Comparison of ENCODE assay signal across 28 cellular contexts in the genomic region with DNA sequence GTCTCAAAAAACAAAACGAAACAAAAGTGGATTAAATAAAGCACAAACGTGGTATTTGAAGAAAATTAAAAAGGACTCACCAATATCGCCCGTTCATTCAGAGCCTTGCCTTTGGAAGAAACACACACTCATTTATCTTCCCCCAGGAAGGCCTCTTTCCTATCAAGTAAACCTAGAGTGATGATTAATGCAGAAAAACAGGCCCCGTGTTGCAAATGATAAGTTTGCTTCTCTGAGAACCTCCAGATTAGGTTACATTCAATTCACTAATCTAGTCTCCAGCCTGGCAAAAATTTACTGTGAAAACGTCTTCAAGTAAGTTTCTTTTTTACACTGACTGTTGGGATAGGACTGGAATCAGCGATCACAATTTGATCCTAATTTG.
A peak's percentile ranks its signal among the peaks of the same experiment; 100 is the strongest.
DNase-seq lines count a peak whose midpoint lies in the region; ATAC-seq and TF ChIP-seq lines count a peak whose summit lies in the region.
"Had no signal": no experiment of that assay in that cellular context is flagged by ENCODE, and none has a peak within 500 bp of the region (broad histone marks: within the 10 kb centered on the region; RNA-seq: fewer than 3 reads in every experiment).

No MANE protein-coding gene starts in this region.

- DNase-seq in GM23248 = no peak
- no peak for DNase-seq in PC-3
- DNase-seq in choroid plexus epithelial cell (ENCODE audit: low read depth) = peak; percentile 41
- no peak for DNase-seq in trophoblast cell
- no peak for DNase-seq in esophagus muscularis mucosa (ENCODE audit: extremely low spot score)
- DNase-seq in NCI-H774 (lab: John Stamatoyannopoulos, UW) = no peak
- DNase-seq: C1 segment of cervical spinal cord, foreskin keratinocyte, NCI-H1105, NCI-H2029 treated with DMSO at 0.1 percent for 48 hours, NCI-H345, SJCRH30, small intestine, substantia nigra had no signal

- no TSS peak for BruUV-seq in PC-3 (replicated peaks; lab: Mats Ljungman, UMichigan)

- 0 out of 2 replicates have a peak overlapping the region, but pooled peaks have one; percentile 27 for H2AFZ ChIP-seq in GM23248
- H2AFZ ChIP-seq in PC-3 (ENCODE audit: low read length) = peak overlapping the region; percentile 8; the same call in 1 of the 2 replicates
- H2AFZ ChIP-seq in trophoblast cell (ENCODE audit: insufficient read depth, low read length, poor library complexity) = no peak overlapping the region

- H3K27ac ChIP-seq in GM23248 (no peak overlapping the region), PC-3 (ENCODE audit: low read length) (no peak overlapping the region), trophoblast cell (ENCODE audit: low read depth, low read length) (no peak overlapping the region), esophagus muscularis mucosa (replicated peaks in 1 of 4) (no peak overlapping the region)
- H3K27ac ChIP-seq: epithelial cell of prostate, foreskin keratinocyte, HL-60, neutrophil, SJCRH30, VCaP had no signal

- no peak overlapping the region for H3K23ac ChIP-seq in trophoblast cell (ENCODE audit: low read length)

- peaks cover 22% of the 10 kb centered on the region for H3K79me1 ChIP-seq in trophoblast cell (ENCODE audit: low read length)

- no peaks in the 10 kb centered on the region for H3K9me3 Mint-ChIP-seq in activated T-helper 17 cell treated with anti-CD3 and anti-CD28 coated beads, Interleukin-2, amount 50 U/mL, for 72 hours
- H3K9me3 Mint-ChIP-seq: activated CD4-positive, alpha-beta T cell treated with anti-CD3 and anti-CD28 coated beads, Interleukin-2, amount 10 ng/mL, durations not matched to agents 24 days and 14 days; memory B cell had no signal

- H4K12ac ChIP-seq in trophoblast cell (ENCODE audit: low read depth, low read length) = no peak overlapping the region

- no peak overlapping the region for H3K4me3 ChIP-seq in GM23248
- no peak overlapping the region for H3K4me3 ChIP-seq in PC-3 (ENCODE audit: low read length)
- no peak overlapping the region for H3K4me3 ChIP-seq in choroid plexus epithelial cell (ENCODE audit: low read depth, low read length)
- no peak overlapping the region for H3K4me3 ChIP-seq in trophoblast cell (ENCODE audit: low read depth, low read length)
- H3K4me3 ChIP-seq in esophagus muscularis mucosa = no peak overlapping the region
- H3K4me3 ChIP-seq: GM12878, HAP-1, SJCRH30 had no signal

- TF ChIP-seq CTCF in PC-3 (conservative IDR thresholded peaks at IDR 0.05; ENCODE audit: low read depth, low read length) (no peak), choroid plexus epithelial cell (conservative IDR thresholded peaks at IDR 0.05; ENCODE audit: low read depth, low read length) (no peak), esophagus muscularis mucosa (IDR thresholded peaks at IDR 0.05) (no peak)

- no peaks in the 10 kb centered on the region for H3K36me3 Mint-ChIP-seq in activated T-helper 17 cell treated with anti-CD3 and anti-CD28 coated beads, Interleukin-2, amount 50 U/mL, for 72 hours (ENCODE audit: low read depth)
- H3K36me3 Mint-ChIP-seq: memory B cell had no signal

- H2AK5ac ChIP-seq in trophoblast cell (ENCODE audit: low read length) = peak overlapping the region; percentile 99

- H3K9me3 ChIP-seq in GM23248 (ENCODE audit: low read depth) = peaks cover 4% of the 10 kb centered on the region
- H3K9me3 ChIP-seq in PC-3 (ENCODE audit: low read length) = no peaks in the 10 kb centered on the region
- no peaks in the 10 kb centered on the region for H3K9me3 ChIP-seq in trophoblast cell (ENCODE audit: insufficient read depth, low read depth, low read length)
- no peaks in the 10 kb centered on the region for H3K9me3 ChIP-seq in esophagus muscularis mucosa
- H3K9me3 ChIP-seq: HAP-1, neutrophil had no signal

- in situ Hi-C loops in GM23248 (cut with MboI) = loop anchor here (10.0 to 25.0 kb wide), 2 partner anchors 308 to 450 kb away; no protein-coding TSS in a partner anchor

- WGBS in GM23248 (ENCODE audit: low coverage in 1 of 2, low lambda C conversion rate in 2 of 2, missing lambda C conversion rate in 2 of 2), 2 experiments = 74 to 77% methylated on average over 7 of the region's 7 CpGs
- no CpG with 5 or more reads among the region's 7 CpGs for WGBS in trophoblast cell (ENCODE audit: extremely low coverage, insufficient coverage, insufficient read length)
- 70% methylated on average over 7 of the region's 7 CpGs for WGBS in esophagus muscularis mucosa

- intact Hi-C loops in PC-3 (cut with micrococcal nuclease) (loop anchor here (5.0 to 10.0 kb wide), 3 partner anchors 140 to 333 kb away; no protein-coding TSS in a partner anchor), esophagus muscularis mucosa (cut with DNase I) (loop anchor here (5.0 to 10.0 kb wide), 3 partner anchors 78 to 1110 kb away; a partner anchor contains a TSS)

- peak overlapping the region; percentile 83 for H4K91ac ChIP-seq in trophoblast cell (ENCODE audit: low read depth, low read length)

- H3K4me3 Mint-ChIP-seq in activated T-helper 17 cell treated with anti-CD3 and anti-CD28 coated beads, Interleukin-2, amount 50 U/mL, for 72 hours = no peak overlapping the region
- H3K4me3 Mint-ChIP-seq: activated CD4-positive, alpha-beta T cell treated with anti-CD3 and anti-CD28 coated beads, Interleukin-2, amount 10 ng/mL, durations not matched to agents 24 days and 14 days; activated T-helper 1 cell treated with anti-CD3 and anti-CD28 coated beads, Interleukin-12 subunit alpha, Interleukin-12 subunit beta, Interleukin-2, Interleukin-4 antibody, amounts not matched to agents 30 ng/mL and 10 ng/mL and 1 ng/mL, durations not matched to agents 14 hours and 24 hours and 36 hours; memory B cell had no signal

- H3K4me2 ChIP-seq in GM23248 (ENCODE audit: unreplicated experiment) = no peak overlapping the region
- no peak overlapping the region for H3K4me2 ChIP-seq in PC-3 (ENCODE audit: low read length)
- H3K4me2 ChIP-seq in trophoblast cell (ENCODE audit: low read length) = no peak overlapping the region

- H3K79me2 ChIP-seq in GM23248 (ENCODE audit: insufficient read depth) (no peaks in the 10 kb centered on the region), PC-3 (ENCODE audit: low read length) (no peaks in the 10 kb centered on the region), trophoblast cell (ENCODE audit: control insufficient read depth, insufficient read depth, low read length, poor library complexity) (no peaks in the 10 kb centered on the region)

- no peak overlapping the region for H3K27ac Mint-ChIP-seq in activated T-helper 17 cell treated with anti-CD3 and anti-CD28 coated beads, Interleukin-2, amount 50 U/mL, for 72 hours
- H3K27ac Mint-ChIP-seq: activated CD4-positive, alpha-beta T cell treated with anti-CD3 and anti-CD28 coated beads, Interleukin-2, amount 10 ng/mL, durations not matched to agents 24 days and 14 days; activated T-helper 1 cell treated with anti-CD3 and anti-CD28 coated beads, Interleukin-12 subunit alpha, Interleukin-12 subunit beta, Interleukin-2, Interleukin-4 antibody, amounts not matched to agents 30 ng/mL and 10 ng/mL and 1 ng/mL, durations not matched to agents 14 hours and 24 hours and 36 hours; memory B cell had no signal

- no peaks in the 10 kb centered on the region for H4K20me1 ChIP-seq in GM23248 (ENCODE audit: insufficient read depth)
- H4K20me1 ChIP-seq in PC-3 (ENCODE audit: low read length) = no peaks in the 10 kb centered on the region

- H3K9me2 ChIP-seq in GM23248 (ENCODE audit: insufficient read depth) = no peaks in the 10 kb centered on the region
- no peaks in the 10 kb centered on the region for H3K9me2 ChIP-seq in PC-3 (replicated peaks; ENCODE audit: low read length)

- CTCF ChIA-PET in PC-3 (lab: Charles Lee) = interaction anchor here (1.0 kb wide), 1 partner anchor 312 kb away, joined by 3 read pairs; no protein-coding TSS in a partner anchor

- peak overlapping the region; percentile 100 for H2BK12ac ChIP-seq in trophoblast cell (ENCODE audit: low read length)

- no peaks in the 10 kb centered on the region for H3K27me3 ChIP-seq in GM23248 (replicated peaks; ENCODE audit: insufficient read depth)
- H3K27me3 ChIP-seq in PC-3 (ENCODE audit: low read length) = no peaks in the 10 kb centered on the region
- no peaks in the 10 kb centered on the region for H3K27me3 ChIP-seq in trophoblast cell (ENCODE audit: insufficient read depth, low read length)
- H3K27me3 ChIP-seq in esophagus muscularis mucosa = no peaks in the 10 kb centered on the region
- H3K27me3 ChIP-seq: foreskin keratinocyte, neutrophil, SJCRH30 had no signal

- no peak for TF ChIP-seq POLR2A in esophagus muscularis mucosa (IDR thresholded peaks at IDR 0.05; ENCODE audit: low read depth)

- H3K9ac ChIP-seq in GM23248 (no peak overlapping the region), PC-3 (ENCODE audit: low read length) (no peak overlapping the region), trophoblast cell (ENCODE audit: low read length) (no peak overlapping the region)

- H2BK120ac ChIP-seq in trophoblast cell (ENCODE audit: insufficient read depth, low read length, poor library complexity) = peak overlapping the region; percentile 85

- H3K36me3 ChIP-seq in GM23248 (ENCODE audit: low read depth) = no peaks in the 10 kb centered on the region
- H3K36me3 ChIP-seq in PC-3 (ENCODE audit: low read depth, low read length) = no peaks in the 10 kb centered on the region
- no peaks in the 10 kb centered on the region for H3K36me3 ChIP-seq in trophoblast cell (ENCODE audit: control insufficient read depth in 1 of 2, insufficient read depth in 2 of 2, low read length in 2 of 2)
- no peaks in the 10 kb centered on the region for H3K36me3 ChIP-seq in esophagus muscularis mucosa
- H3K36me3 ChIP-seq: HAP-1, neutrophil, SJCRH30 had no signal

- H3K14ac ChIP-seq in trophoblast cell (ENCODE audit: low read length) = no peak overlapping the region

- no peaks in the 10 kb centered on the region for H3K27me3 Mint-ChIP-seq in activated T-helper 17 cell treated with anti-CD3 and anti-CD28 coated beads, Interleukin-2, amount 50 U/mL, for 72 hours
- H3K27me3 Mint-ChIP-seq: activated CD4-positive, alpha-beta T cell treated with anti-CD3 and anti-CD28 coated beads, Interleukin-2, amount 10 ng/mL, durations not matched to agents 24 days and 14 days; activated naive CD8-positive, alpha-beta T cell; memory B cell had no signal

- H3K4me1 Mint-ChIP-seq in activated T-helper 17 cell treated with anti-CD3 and anti-CD28 coated beads, Interleukin-2, amount 50 U/mL, for 72 hours = no peaks in the 10 kb centered on the region

- H3K4ac ChIP-seq in trophoblast cell (ENCODE audit: low read depth, low read length) = no peak overlapping the region

- H3K4me1 ChIP-seq in GM23248 (ENCODE audit: insufficient read depth) (peaks cover 9% of the 10 kb centered on the region), PC-3 (ENCODE audit: insufficient read depth, low read length) (peaks cover 10% of the 10 kb centered on the region), trophoblast cell (ENCODE audit: control insufficient read depth in 1 of 2, insufficient read depth in 2 of 2, low read length in 2 of 2) (peaks cover 6 to 9% of the 10 kb centered on the region in 2 experiments), esophagus muscularis mucosa (peaks cover 11 to 12% (median 11%) of the 10 kb centered on the region in 4 donors)
- H3K4me1 ChIP-seq: HAP-1 had no signal

- POLR2A ChIA-PET in PC-3 (lab: Charles Lee; ENCODE audit: unreplicated experiment) = no interaction called here

- no peak for TF ChIP-seq EP300 in esophagus muscularis mucosa (IDR thresholded peaks at IDR 0.05)

- H3F3A ChIP-seq in GM23248 (ENCODE audit: insufficient read depth) (0 out of 2 replicates have a peak, but pooled peaks cover 5% of the 10 kb centered on the region), PC-3 (ENCODE audit: low read length, unreplicated experiment) (no peaks in the 10 kb centered on the region)

- ATAC-seq in PC-3 = no peak
- no peak for ATAC-seq in activated T-helper 17 cell treated with anti-CD3 and anti-CD28 coated beads, Interleukin-2, amount 50 U/mL, for 72 hours (replicated peaks)
- ATAC-seq: foreskin keratinocyte, HepG2, left colon, Panc1 had no signal

- peak overlapping the region; percentile 70 for H2BK5ac ChIP-seq in trophoblast cell (ENCODE audit: low read depth, low read length, poor library complexity)

- no peak overlapping the region for H4K8ac ChIP-seq in trophoblast cell (ENCODE audit: low read depth, low read length)

- H3K18ac ChIP-seq in trophoblast cell (ENCODE audit: low read length) = no peak overlapping the region
